12 cellular contexts compared by ENCODE assay signal in the genomic region with DNA sequence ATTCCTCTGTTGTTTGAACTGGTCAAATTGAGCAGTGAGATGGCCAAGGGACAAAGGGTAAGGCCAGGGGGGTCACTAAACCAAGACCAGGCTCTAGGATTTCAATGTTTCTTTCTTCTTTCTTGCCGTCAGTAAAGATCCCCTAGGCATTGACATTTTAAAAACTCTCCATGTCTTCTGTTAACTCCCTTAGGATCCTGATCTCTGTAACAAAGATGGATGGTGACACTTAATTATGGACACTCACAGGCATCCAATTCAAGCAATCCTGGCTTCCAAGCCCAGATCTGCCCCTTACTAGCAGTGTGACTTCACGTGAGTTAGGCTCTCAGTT.
DNase-seq lines count a peak whose midpoint lies in the region; ATAC-seq, FAIRE-seq and TF ChIP-seq lines count a peak whose summit lies in the region.
"Had no signal": no experiment of that assay in that cellular context is flagged by ENCODE, and none has a peak within 500 bp of the region (broad histone marks: within the 10 kb centered on the region; RNA-seq: fewer than 3 reads in every experiment).

No MANE protein-coding gene starts in this region.

- peak overlapping the region; percentile 85 for H2BK120ac ChIP-seq in trophoblast cell (ENCODE audit: insufficient read depth, low read length, poor library complexity)

- ATAC-seq in A549 (no peak), heart left ventricle (peak; percentile 11 to 38 (median 14)), HG03571 (IDR thresholded peaks at IDR 0.05; ENCODE audit: unreplicated experiment) (no peak)

- H3K27ac ChIP-seq in A549 (peak overlapping the region; percentile 82 to 89), heart left ventricle (peak overlapping the region; percentile 53 to 83 (median 72)), trophoblast cell (ENCODE audit: low read depth, low read length) (peak overlapping the region; percentile 76)

- H3K4ac ChIP-seq in trophoblast cell (ENCODE audit: low read depth, low read length) = peak overlapping the region; percentile 87

- peaks cover 12% of the 10 kb centered on the region for H3K79me1 ChIP-seq in trophoblast cell (ENCODE audit: low read length)

- intact Hi-C loops in heart left ventricle (cut with DNase I) = loop anchor here in 4 of 10 donors (5.0 kb wide), 3 partner anchors 51 to 414 kb away; a partner anchor contains a TSS

- CTCF ChIA-PET in A549 (lab: Yijun Ruan, JAX) = interaction anchor here (1.1 to 1.3 kb wide), 2 partner anchors 11 to 416 kb away, joined by 3 read pairs; no protein-coding TSS in a partner anchor

- H3K14ac ChIP-seq in trophoblast cell (ENCODE audit: low read length) = no peak overlapping the region

- H3K36me3 ChIP-seq in heart left ventricle (no peaks in the 10 kb centered on the region), trophoblast cell (ENCODE audit: control insufficient read depth in 1 of 2, insufficient read depth in 2 of 2, low read length in 2 of 2) (no peaks in the 10 kb centered on the region)

- H3K9me3 ChIP-seq in A549 (0 out of 3 replicates have a peak, but pooled peaks cover 5% of the 10 kb centered on the region), heart left ventricle (no peaks in the 10 kb centered on the region), trophoblast cell (ENCODE audit: insufficient read depth, low read depth, low read length) (no peaks in the 10 kb centered on the region)

- no peak overlapping the region for H3K23ac ChIP-seq in trophoblast cell (ENCODE audit: low read length)

- no peak overlapping the region for H3K9ac ChIP-seq in trophoblast cell (ENCODE audit: low read length)

- H4K12ac ChIP-seq in trophoblast cell (ENCODE audit: low read depth, low read length) = no peak overlapping the region

- TF ChIP-seq CTCF in A549 (IDR thresholded peaks at IDR 0.05) = no peak
- TF ChIP-seq CTCF in WI38 (IDR thresholded peaks at IDR 0.05; ENCODE audit: low read depth, low read length) = no peak
- TF ChIP-seq CTCF in heart left ventricle (IDR thresholded peaks at IDR 0.05) = no peak

- 65% methylated on average over 2 of the region's 2 CpGs for WGBS in A549 (ENCODE audit: missing lambda C conversion rate)
- WGBS in heart left ventricle, 4 donors = 61 to 78% (median 69%) methylated on average over 2 of the region's 2 CpGs
- WGBS in trophoblast cell (ENCODE audit: extremely low coverage, insufficient coverage, insufficient read length) = no CpG with 5 or more reads among the region's 2 CpGs

- H4K91ac ChIP-seq in trophoblast cell (ENCODE audit: low read depth, low read length) = peak overlapping the region; percentile 86

- H2BK12ac ChIP-seq in trophoblast cell (ENCODE audit: low read length) = peak overlapping the region; percentile 95

- no peak for FAIRE-seq in A549 (lab: Jason Lieb, UNC)

- DNase-seq in A549 (ENCODE audit: low read depth in 1 of 2, low spot score in 1 of 2) = no peak
- DNase-seq in heart left ventricle = no peak
- no peak for DNase-seq in trophoblast cell
- DNase-seq in DMS53 treated with DMSO at 0.1 percent for 48 hours (lab: John Stamatoyannopoulos, UW; ENCODE audit: unreplicated experiment) = no peak
- DNase-seq in GM19240 (ENCODE audit: insufficient read length, low spot score) = no peak
- DNase-seq in SIG-M5 (lab: John Stamatoyannopoulos, UW) = no peak
- DNase-seq: activated CD4-positive, alpha-beta T cell treated with anti-CD3 and anti-CD28 coated beads, Interleukin-2, amount 50 U/mL, for 1 hour; Karpas-422; NCI-H446 treated with DMSO at 0.1 percent for 48 hours; stimulated activated CD4-positive, alpha-beta T cell treated with anti-CD3 and anti-CD28 coated beads, Interleukin-4, amount 100 ng/mL, for 24 hours had no signal

- POLR2A ChIA-PET in A549 (lab: Yijun Ruan, JAX) = no interaction called here

- no peak for TF ChIP-seq RAD21 in A549 (conservative IDR thresholded peaks at IDR 0.05 in 1 of 2, IDR thresholded peaks at IDR 0.05 in 1 of 2)

- H2AK5ac ChIP-seq in trophoblast cell (ENCODE audit: low read length) = no peak overlapping the region

- no peak overlapping the region for H2AFZ ChIP-seq in trophoblast cell (ENCODE audit: insufficient read depth, low read length, poor library complexity)

- no peak for TF ChIP-seq EP300 in A549 (IDR thresholded peaks at IDR 0.05)

- TF ChIP-seq POLR2A in A549 (IDR thresholded peaks at IDR 0.05; ENCODE audit: low read length) (no peak), heart left ventricle (IDR thresholded peaks at IDR 0.05) (no peak)

- H3K4me1 ChIP-seq in A549 (peaks cover 43% of the 10 kb centered on the region), heart left ventricle (peaks cover 6 to 48% (median 35%) of the 10 kb centered on the region in 12 donors), trophoblast cell (ENCODE audit: control insufficient read depth in 1 of 2, insufficient read depth in 2 of 2, low read length in 2 of 2) (peaks cover 0 to 2% of the 10 kb centered on the region in 2 experiments)

- no peak overlapping the region for H4K8ac ChIP-seq in trophoblast cell (ENCODE audit: low read depth, low read length)

- H3K4me2 ChIP-seq in A549 = peak overlapping the region; percentile 62
- no peak overlapping the region for H3K4me2 ChIP-seq in trophoblast cell (ENCODE audit: low read length)

- H3K79me2 ChIP-seq in trophoblast cell (ENCODE audit: control insufficient read depth, insufficient read depth, low read length, poor library complexity) = peaks cover 2% of the 10 kb centered on the region

- no peak overlapping the region for H3K18ac ChIP-seq in trophoblast cell (ENCODE audit: low read length)

- H3K27me3 ChIP-seq in heart left ventricle (no peaks in the 10 kb centered on the region), trophoblast cell (ENCODE audit: insufficient read depth, low read length) (no peaks in the 10 kb centered on the region)

- H3K4me3 ChIP-seq in A549 (no peak overlapping the region), WI38 (ENCODE audit: low read depth, low read length) (peak overlapping the region; percentile 1; the same call in 1 of the 2 replicates), heart left ventricle (no peak overlapping the region), trophoblast cell (ENCODE audit: low read depth, low read length) (no peak overlapping the region)

- H2BK5ac ChIP-seq in trophoblast cell (ENCODE audit: low read depth, low read length, poor library complexity) = peak overlapping the region; percentile 94

TF ChIP-seq in A549, 52 proteins besides CTCF, POLR2A, EP300 and RAD21:
- TF ChIP-seq GATA3 (IDR thresholded peaks at IDR 0.05; ENCODE audit: borderline replicate concordance) (no peak), FOSL2 (IDR thresholded peaks at IDR 0.05) (no peak), FOSL2 (CRISPR knock-in tag; IDR thresholded peaks at IDR 0.05) (no peak), NPAS2 (CRISPR knock-in tag; IDR thresholded peaks at IDR 0.05; ENCODE audit: borderline replicate concordance) (no peak), JUN (IDR thresholded peaks at IDR 0.05) (no peak), POLR2AphosphoS2 (conservative IDR thresholded peaks at IDR 0.05; ENCODE audit: low read length) (no peak), RCOR1 (IDR thresholded peaks at IDR 0.05; ENCODE audit: low read depth, low read length) (no peak), NR3C1 (IDR thresholded peaks at IDR 0.05) (no peak), BHLHE40 (IDR thresholded peaks at IDR 0.05; ENCODE audit: low read depth, low read length) (no peak), FOXS1 (CRISPR knock-in tag; IDR thresholded peaks at IDR 0.05) (no peak), CHD4 (IDR thresholded peaks at IDR 0.05; ENCODE audit: borderline replicate concordance) (no peak), FOSB (CRISPR knock-in tag; IDR thresholded peaks at IDR 0.05) (no peak)
- TF ChIP-seq, protein P1, sequence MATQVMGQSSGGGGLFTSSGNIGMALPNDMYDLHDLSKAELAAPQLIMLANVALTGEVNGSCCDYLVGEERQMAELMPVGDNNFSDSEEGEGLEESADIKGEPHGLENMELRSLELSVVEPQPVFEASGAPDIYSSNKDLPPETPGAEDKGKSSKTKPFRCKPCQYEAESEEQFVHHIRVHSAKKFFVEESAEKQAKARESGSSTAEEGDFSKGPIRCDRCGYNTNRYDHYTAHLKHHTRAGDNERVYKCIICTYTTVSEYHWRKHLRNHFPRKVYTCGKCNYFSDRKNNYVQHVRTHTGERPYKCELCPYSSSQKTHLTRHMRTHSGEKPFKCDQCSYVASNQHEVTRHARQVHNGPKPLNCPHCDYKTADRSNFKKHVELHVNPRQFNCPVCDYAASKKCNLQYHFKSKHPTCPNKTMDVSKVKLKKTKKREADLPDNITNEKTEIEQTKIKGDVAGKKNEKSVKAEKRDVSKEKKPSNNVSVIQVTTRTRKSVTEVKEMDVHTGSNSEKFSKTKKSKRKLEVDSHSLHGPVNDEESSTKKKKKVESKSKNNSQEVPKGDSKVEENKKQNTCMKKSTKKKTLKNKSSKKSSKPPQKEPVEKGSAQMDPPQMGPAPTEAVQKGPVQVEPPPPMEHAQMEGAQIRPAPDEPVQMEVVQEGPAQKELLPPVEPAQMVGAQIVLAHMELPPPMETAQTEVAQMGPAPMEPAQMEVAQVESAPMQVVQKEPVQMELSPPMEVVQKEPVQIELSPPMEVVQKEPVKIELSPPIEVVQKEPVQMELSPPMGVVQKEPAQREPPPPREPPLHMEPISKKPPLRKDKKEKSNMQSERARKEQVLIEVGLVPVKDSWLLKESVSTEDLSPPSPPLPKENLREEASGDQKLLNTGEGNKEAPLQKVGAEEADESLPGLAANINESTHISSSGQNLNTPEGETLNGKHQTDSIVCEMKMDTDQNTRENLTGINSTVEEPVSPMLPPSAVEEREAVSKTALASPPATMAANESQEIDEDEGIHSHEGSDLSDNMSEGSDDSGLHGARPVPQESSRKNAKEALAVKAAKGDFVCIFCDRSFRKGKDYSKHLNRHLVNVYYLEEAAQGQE (IDR thresholded peaks at IDR 0.05) = no peak
- TF ChIP-seq, protein P2, sequence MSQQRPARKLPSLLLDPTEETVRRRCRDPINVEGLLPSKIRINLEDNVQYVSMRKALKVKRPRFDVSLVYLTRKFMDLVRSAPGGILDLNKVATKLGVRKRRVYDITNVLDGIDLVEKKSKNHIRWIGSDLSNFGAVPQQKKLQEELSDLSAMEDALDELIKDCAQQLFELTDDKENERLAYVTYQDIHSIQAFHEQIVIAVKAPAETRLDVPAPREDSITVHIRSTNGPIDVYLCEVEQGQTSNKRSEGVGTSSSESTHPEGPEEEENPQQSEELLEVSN (IDR thresholded peaks at IDR 0.05; ENCODE audit: borderline replicate concordance, low read depth) = no peak
- TF ChIP-seq, protein P3, sequence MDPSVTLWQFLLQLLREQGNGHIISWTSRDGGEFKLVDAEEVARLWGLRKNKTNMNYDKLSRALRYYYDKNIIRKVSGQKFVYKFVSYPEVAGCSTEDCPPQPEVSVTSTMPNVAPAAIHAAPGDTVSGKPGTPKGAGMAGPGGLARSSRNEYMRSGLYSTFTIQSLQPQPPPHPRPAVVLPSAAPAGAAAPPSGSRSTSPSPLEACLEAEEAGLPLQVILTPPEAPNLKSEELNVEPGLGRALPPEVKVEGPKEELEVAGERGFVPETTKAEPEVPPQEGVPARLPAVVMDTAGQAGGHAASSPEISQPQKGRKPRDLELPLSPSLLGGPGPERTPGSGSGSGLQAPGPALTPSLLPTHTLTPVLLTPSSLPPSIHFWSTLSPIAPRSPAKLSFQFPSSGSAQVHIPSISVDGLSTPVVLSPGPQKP (IDR thresholded peaks at IDR 0.05; ENCODE audit: low read depth, low read length) = no peak
TF ChIP-seq in A549: peak in this region for 0.

Comparison
In these comparisons a context has a peak if more than half of its experiments do, and no peak if none do; other contexts are left out.
1. ATAC-seq: peak in heart left ventricle (4 of 4); none in A549 (0 of 2) and HG03571 (single experiment).
2. Peak in every context shown above with its lines, with median percentiles within 50 percentile points of each other: H3K27ac ChIP-seq.